7 cellular contexts compared by ENCODE assay signal in the genomic region with DNA sequence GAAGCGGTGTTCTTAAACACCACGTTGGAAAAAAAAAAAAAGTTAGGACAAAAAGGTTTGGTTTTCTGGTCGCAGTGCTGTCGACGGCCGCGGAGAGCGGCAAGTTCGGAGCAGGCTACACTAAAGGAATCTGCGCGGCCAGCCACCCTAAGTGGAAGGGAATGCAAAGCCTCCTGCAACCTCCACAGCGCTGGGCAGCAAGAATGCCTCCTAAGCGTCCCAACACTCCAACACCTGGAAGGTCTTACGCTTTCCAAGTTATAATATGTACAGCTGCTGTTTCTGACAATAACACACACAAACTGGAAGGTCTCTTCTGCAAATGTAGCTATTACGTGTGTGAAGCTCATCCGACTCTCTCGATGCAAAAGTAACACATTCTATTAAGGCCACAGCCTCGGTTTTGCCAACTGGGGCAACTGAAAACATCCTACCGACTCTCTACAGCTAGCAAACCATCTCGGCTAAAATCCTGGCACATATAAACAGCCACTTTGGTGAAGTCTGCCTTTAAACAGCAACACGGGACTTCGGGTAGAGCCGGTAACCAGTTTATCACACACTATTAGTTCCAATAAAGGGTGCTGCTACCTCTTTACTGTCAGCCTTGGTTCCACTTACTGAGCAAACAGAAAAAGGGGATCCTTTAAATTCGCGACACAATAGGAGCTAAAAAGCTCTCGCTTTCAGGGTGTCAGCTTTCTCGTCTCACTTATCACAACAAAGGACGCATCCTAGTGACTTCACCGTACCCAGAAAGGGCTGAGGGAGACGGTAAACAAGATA. TPM values are rescaled to one million over a fixed set of nuclear protein-coding genes. Genes with fewer than 3 reads are reported as not detected.
A peak's percentile ranks its signal among the peaks of the same experiment; 100 is the strongest.
DNase-seq lines count a peak whose midpoint lies in the region; ATAC-seq and TF ChIP-seq lines count a peak whose summit lies in the region.

No MANE protein-coding gene starts in this region.

- TF ChIP-seq POLR2A in gastroesophageal sphincter (IDR thresholded peaks at IDR 0.05) = no peak

- peak overlapping the region; percentile 97 for H3K27ac Mint-ChIP-seq in neural crest cell (ENCODE audit: unreplicated experiment)

- H3K4me3 ChIP-seq in GM12865 (ENCODE audit: low read depth, low read length) (peak overlapping the region; percentile 93), gastroesophageal sphincter (peak overlapping the region; percentile 89 to 97)

- DNase-seq in GM12865 (ENCODE audit: low read depth) (peak; percentile 46), NCI-H345 treated with DMSO at 0.1 percent for 48 hours (lab: John Stamatoyannopoulos, UW; ENCODE audit: unreplicated experiment) (peak; percentile 37), neural crest cell (ENCODE audit: low read depth, low spot score) (peak; percentile 25), NCI-H128 (lab: John Stamatoyannopoulos, UW; ENCODE audit: unreplicated experiment) (no peak)
- peak; percentile 11 for DNase-seq in activated effector memory CD4-positive, alpha-beta T cell treated with Interleukin-2 at 50 U/mL for 16 hours

- no peaks in the 10 kb centered on the region for H3K36me3 ChIP-seq in gastroesophageal sphincter

- no peaks in the 10 kb centered on the region for H3K9me3 ChIP-seq in gastroesophageal sphincter

- 0% methylated on average over 19 to 30 of the region's 30 CpGs for WGBS in gastroesophageal sphincter (ENCODE audit: low coverage in 1 of 2), 2 donors

- H3K27ac ChIP-seq in gastroesophageal sphincter = peak overlapping the region; percentile 99 to 100 (median 99)

- TF ChIP-seq CTCF in GM12865 (IDR thresholded peaks at IDR 0.05; ENCODE audit: insufficient read depth, low read depth, low read length, missing control alignments) (no peak), gastroesophageal sphincter (IDR thresholded peaks at IDR 0.05) (no peak), neural crest cell (conservative IDR thresholded peaks at IDR 0.05) (no peak)

- ATAC-seq in HG02623 (IDR thresholded peaks at IDR 0.05; ENCODE audit: unreplicated experiment) (peak; percentile 4), gastroesophageal sphincter (no peak)

- peaks cover 0 to 45% (median 5%) of the 10 kb centered on the region in 3 donors for H3K4me1 ChIP-seq in gastroesophageal sphincter

- peaks cover 28% of the 10 kb centered on the region for H3K4me1 Mint-ChIP-seq in neural crest cell

- peak overlapping the region; percentile 88 for H3K4me3 Mint-ChIP-seq in neural crest cell

- peaks cover 2% of the 10 kb centered on the region for H3K27me3 Mint-ChIP-seq in neural crest cell (ENCODE audit: low read depth)

- TF ChIP-seq EP300 in gastroesophageal sphincter (IDR thresholded peaks at IDR 0.05) = no peak

- H3K27me3 ChIP-seq in gastroesophageal sphincter = no peaks in the 10 kb centered on the region

- no peaks in the 10 kb centered on the region for H3K9me3 Mint-ChIP-seq in neural crest cell

- no peaks in the 10 kb centered on the region for H3K36me3 Mint-ChIP-seq in neural crest cell (ENCODE audit: low read depth)

RNA-seq across cellular contexts. Expression of a gene that starts 0.9 kb away (rescaled TPM):
- total RNA-seq in gastroesophageal sphincter (10 to 100 TPM; 32.9 to 70.4 (median 41.3) TPM), neural crest cell (7.9 and 9.8 TPM in 2 replicates)
